1 cellular context compared by ENCODE assay signal in genomic region chr11:66386171-66387069, GRCh38.
TF ChIP-seq lines count a peak whose summit lies in the region.

No MANE protein-coding gene starts in this region.

TF ChIP-seq in K562, 482 proteins besides CTCF, POLR2A, EP300 and RAD21 (continued from another document):
- TF ChIP-seq TRIM25 (IDR thresholded peaks at IDR 0.05; ENCODE audit: borderline replicate concordance): no peak
- TF ChIP-seq KLF16 (IDR thresholded peaks at IDR 0.05): peak; percentile 40; the same call in 1 of the 2 replicates
- TF ChIP-seq ETV1 (tag; conservative IDR thresholded peaks at IDR 0.05; ENCODE audit: low read depth): 0 out of 2 replicates have a peak, but pooled peaks have one; percentile 10
- TF ChIP-seq ZNF77 (CRISPR knock-in tag; IDR thresholded peaks at IDR 0.05): no peak
- TF ChIP-seq FOXM1 (IDR thresholded peaks at IDR 0.05; ENCODE audit: low read depth): 0 out of 2 replicates have a peak, but pooled peaks have one; percentile 14
- TF ChIP-seq FOXM1 (CRISPR knock-in tag; IDR thresholded peaks at IDR 0.05; ENCODE audit: low read depth): no peak
- 0 out of 2 replicates have a peak, but pooled peaks have one; percentile 16 for TF ChIP-seq HCFC1 (IDR thresholded peaks at IDR 0.05; ENCODE audit: low read depth, low read length)
- TF ChIP-seq YY1 (IDR thresholded peaks at IDR 0.05; ENCODE audit: borderline replicate concordance in 1 of 3, control insufficient read depth in 1 of 3, extremely low read depth in 1 of 3, insufficient read depth in 3 of 3, insufficient read length in 1 of 3, insufficient replicate concordance in 2 of 3, low read depth in 1 of 3, low read length in 2 of 3): peak in 1 of 3 experiments; percentile 33
- peak; percentile 32; the same call in 1 of the 2 replicates for TF ChIP-seq ZNF384 (IDR thresholded peaks at IDR 0.05; ENCODE audit: low read depth, low read length)
- no peak for TF ChIP-seq MBD1 (CRISPR knock-in tag; IDR thresholded peaks at IDR 0.05)
